In genomic region chr22:23137905-23138520, GRCh38 we compare ENCODE assay signal across 9 cellular contexts.
DNase-seq lines count a peak whose midpoint lies in the region; TF ChIP-seq lines count a peak whose summit lies in the region.
"Had no signal": no experiment of that assay in that cellular context is flagged by ENCODE, and none has a peak within 500 bp of the region (broad histone marks: within the 10 kb centered on the region; RNA-seq: fewer than 3 reads in every experiment).

No MANE protein-coding gene starts in this region.

- H3K4me3 ChIP-seq in KMS-11 (IDR thresholded peaks at IDR 0.05; ENCODE audit: insufficient read depth, low read depth, low read length) (no peak overlapping the region), neutrophil (ENCODE audit: low read depth in 1 of 2, low read length in 1 of 2) (peak overlapping the region; percentile 1 to 22)

- H2AFZ ChIP-seq in KMS-11 (ENCODE audit: low read depth): peak overlapping the region; percentile 14; the same call in 1 of the 2 replicates

- H4K20me1 ChIP-seq in KMS-11 (ENCODE audit: insufficient read depth): no peaks in the 10 kb centered on the region

- no peaks in the 10 kb centered on the region for H3K79me2 ChIP-seq in KMS-11 (ENCODE audit: insufficient read depth, low read depth)

- H3K4me1 ChIP-seq in KMS-11 (ENCODE audit: low read depth, poor library complexity, severe bottlenecking): peaks cover 86% of the 10 kb centered on the region
- H3K4me1 ChIP-seq in neutrophil (ENCODE audit: control insufficient read depth in 1 of 2, insufficient read depth in 1 of 2, low read depth in 1 of 2, low read length in 1 of 2): peaks cover 39 to 45% of the 10 kb centered on the region in 2 experiments

- H3K36me3 ChIP-seq in KMS-11 (ENCODE audit: insufficient read depth): no peaks in the 10 kb centered on the region
- no peaks in the 10 kb centered on the region for H3K36me3 ChIP-seq in neutrophil

- peak; percentile 7 for DNase-seq in DMS153 (lab: John Stamatoyannopoulos, UW)
- no peak for DNase-seq in DMS153 treated with DMSO at 0.1 percent for 48 hours (lab: John Stamatoyannopoulos, UW; ENCODE audit: unreplicated experiment)
- peak; percentile 28 for DNase-seq in activated T-helper 1 cell treated with Interleukin-2 at 50 U/mL for 16 hours (ENCODE audit: low read depth)
- DNase-seq in iPS-NIHi7 (ENCODE audit: extremely low spot score): no peak
- DNase-seq in AG08396 (ENCODE audit: low spot score): no peak
- DNase-seq in activated CD4-positive, CD25-positive, alpha-beta regulatory T cell treated with anti-CD3 and anti-CD28 coated beads, Interleukin-2, amount 50 U/mL, for 72 hours: no peak

- H3K27me3 ChIP-seq in KMS-11 (ENCODE audit: insufficient read depth, low read depth) (no peaks in the 10 kb centered on the region), neutrophil (no peaks in the 10 kb centered on the region)

- H3K27ac ChIP-seq in KMS-11 (peak overlapping the region; percentile 95), neutrophil (peak overlapping the region; percentile 89)
- H3K27ac ChIP-seq: 22Rv1 had no signal

- TF ChIP-seq CTCF in KMS-11 (conservative IDR thresholded peaks at IDR 0.05; ENCODE audit: low read depth, low read length) (no peak), neutrophil (IDR thresholded peaks at IDR 0.05) (no peak)

- peak overlapping the region; percentile 79 for H3K4me2 ChIP-seq in KMS-11

- peak overlapping the region; percentile 58 for H3K9ac ChIP-seq in KMS-11

- no peaks in the 10 kb centered on the region for H3K9me3 ChIP-seq in neutrophil

Comparison
In these comparisons a context has a peak if more than half of its experiments do, and no peak if none do; other contexts are left out.
1. DNase-seq: peak in DMS153 (single experiment) and activated T-helper 1 cell treated with Interleukin-2 at 50 U/mL for 16 hours (single experiment); none in DMS153 treated with DMSO at 0.1 percent for 48 hours (single experiment), iPS-NIHi7 (single experiment), AG08396 (single experiment) and activated CD4-positive, CD25-positive, alpha-beta regulatory T cell treated with anti-CD3 and anti-CD28 coated beads, Interleukin-2, amount 50 U/mL, for 72 hours (single experiment).